Comparison of ENCODE assay signal across 8 cellular contexts in the genomic region with DNA sequence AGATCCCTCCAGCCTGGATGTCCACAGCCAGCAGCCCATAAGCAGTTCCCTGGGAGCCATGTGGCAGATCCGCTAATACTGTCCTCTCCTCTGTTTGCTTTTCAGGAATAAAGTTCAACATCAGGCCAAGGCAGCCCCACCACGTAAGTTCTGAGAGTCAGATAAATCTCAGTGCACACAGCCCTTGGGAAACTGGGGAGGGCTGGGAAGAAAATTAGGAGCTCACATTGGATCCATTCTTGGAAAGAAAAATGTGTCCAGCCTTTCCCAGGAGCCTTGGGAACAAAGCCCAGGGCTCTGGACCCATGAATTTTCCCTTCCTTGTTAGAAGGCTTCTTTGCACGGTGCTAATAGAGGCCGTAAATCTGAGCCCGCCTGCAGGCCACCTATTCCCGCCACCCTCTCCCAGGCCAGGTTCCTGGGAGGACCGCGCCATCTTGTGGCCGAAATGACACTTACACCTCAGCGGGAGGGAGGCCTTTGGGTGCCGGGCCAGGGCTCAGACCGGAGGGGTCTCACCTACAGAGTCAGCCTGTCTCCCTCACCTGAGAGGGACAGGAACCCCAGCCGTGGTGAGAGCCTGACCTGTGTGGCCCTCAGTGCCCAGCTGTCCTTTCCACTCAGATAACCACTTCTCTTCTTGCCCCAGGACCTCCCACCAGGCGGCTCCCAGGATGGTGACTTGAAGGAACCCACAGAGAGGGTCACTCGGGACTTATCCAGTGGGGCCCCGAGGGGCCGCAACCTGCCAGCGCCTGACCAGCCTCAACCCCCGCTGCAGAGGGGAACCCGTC. TPM values are rescaled to one million over a fixed set of nuclear protein-coding genes. Genes with fewer than 3 reads are reported as not detected.
DNase-seq lines count a peak whose midpoint lies in the region; ATAC-seq and TF ChIP-seq lines count a peak whose summit lies in the region.

No MANE protein-coding gene starts in this region.

- H3K4me3 ChIP-seq in AG04450 (ENCODE audit: low read depth, low read length): no peak overlapping the region
- H3K4me3 ChIP-seq in astrocyte of the cerebellum (ENCODE audit: low read depth, low read length): no peak overlapping the region

- DNase-seq in AG04450 (ENCODE audit: low read depth, low spot score): peak; percentile 18
- peak; percentile 69 for DNase-seq in GM19238 (ENCODE audit: insufficient read length, low spot score)
- peak; percentile 9 to 46 for DNase-seq in NCI-H187 (lab: John Stamatoyannopoulos, UW)
- peak; percentile 75 for DNase-seq in T-helper 9 cell
- DNase-seq in astrocyte of the cerebellum (ENCODE audit: low read depth): no peak
- peak in 49 of 51 donors; percentile 5 to 80 (median 49) for DNase-seq in hypothalamus (lab: John Stamatoyannopoulos, UW)
- DNase-seq in stimulated activated CD4-positive, alpha-beta T cell treated with anti-CD3 and anti-CD28 coated beads, Interleukin-12 subunit alpha, Interleukin-12 subunit beta, amount 100 ng/mL, for 24 hours (ENCODE audit: low read depth in 2 of 2): peak; percentile 39 to 69

- POLR2A ChIA-PET in AG04450 (lab: Yijun Ruan, JAX): no interaction called here

- no peaks in the 10 kb centered on the region; the same call in 1 of the 2 replicates for H3K9me3 ChIP-seq in AG04450 (ENCODE audit: control insufficient read depth, insufficient read depth, low read length)

- CTCF ChIA-PET in AG04450 (lab: Charles Lee): interaction anchor here (0.6 to 5.7 kb wide), 23 partner anchors 14 to 1147 kb away, joined by 3 to 87 read pairs (median 3); no protein-coding TSS in a partner anchor

- H3K27me3 ChIP-seq in AG04450 (ENCODE audit: control insufficient read depth, insufficient read depth, low read length): peaks cover 9% of the 10 kb centered on the region

- peak overlapping the region; percentile 2 for H3K27ac ChIP-seq in AG04450 (ENCODE audit: low read depth, low read length)

- TF ChIP-seq CTCF in AG04450 (IDR thresholded peaks at IDR 0.05; ENCODE audit: low read depth, low read length) (peak; percentile 84), astrocyte of the cerebellum (IDR thresholded peaks at IDR 0.05; ENCODE audit: low read depth, low read length, missing control alignments) (peak; percentile 84)

- no peak for ATAC-seq in HG03378 (IDR thresholded peaks at IDR 0.05; ENCODE audit: unreplicated experiment)

- in situ Hi-C loops in astrocyte of the cerebellum (cut with HindIII; ENCODE audit: low sequenced_read_pairs): no loop called here

RNA-seq across cellular contexts. Expression of a gene that starts 25.2 kb away (rescaled TPM):
- 15.6 and 19.7 TPM in 2 replicates for polyA plus RNA-seq in AG04450 (2011; rRNA removed)
- 11.2 and 11.3 TPM in 2 replicates for polyA minus RNA-seq in AG04450 (2011; rRNA and poly(A)+ RNA removed)
